1 cellular context compared by ENCODE assay signal in the genomic region with DNA sequence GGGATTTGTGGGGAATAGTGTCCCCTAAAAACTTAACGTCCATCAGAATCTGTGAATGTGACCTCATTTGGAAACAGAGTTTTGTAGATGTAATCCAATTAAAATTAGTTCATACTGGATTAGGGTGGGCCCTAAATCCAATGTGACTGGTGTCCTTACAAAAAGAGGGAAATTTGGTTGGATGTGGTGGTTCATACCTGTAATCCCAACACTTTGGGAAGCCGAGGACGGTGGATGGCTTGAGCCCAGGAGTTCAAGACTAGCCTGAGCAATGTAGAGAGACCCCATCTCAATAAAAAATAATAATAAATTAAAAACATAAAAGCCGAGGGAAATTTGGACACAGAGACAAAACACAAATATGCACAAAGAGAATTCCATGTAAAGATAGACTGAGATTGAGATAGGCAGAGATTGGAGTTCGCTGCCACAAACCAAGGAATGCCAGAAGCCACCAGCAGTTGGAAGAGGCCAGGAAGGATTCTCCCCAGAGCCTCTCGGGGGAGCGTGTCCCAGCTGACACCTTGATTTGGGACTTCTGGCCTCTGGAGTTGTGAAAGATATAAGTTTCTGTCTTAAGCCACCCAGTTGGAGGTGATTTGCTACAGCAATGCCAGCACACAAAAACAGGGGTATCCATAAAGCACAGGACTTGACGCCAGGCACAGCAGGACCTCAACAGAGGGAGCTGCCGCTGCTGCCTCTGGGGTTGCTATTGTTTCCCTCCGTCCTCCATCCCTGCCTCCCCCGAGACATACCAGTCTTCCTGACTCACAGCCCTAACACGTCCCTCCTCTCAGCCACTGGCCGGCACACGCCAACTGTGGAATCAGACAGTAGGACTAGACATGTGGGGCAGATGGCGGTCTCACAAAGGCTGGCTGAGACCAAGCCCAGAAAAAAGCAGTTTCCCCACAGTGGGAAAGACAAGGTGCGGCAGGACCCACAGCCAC.
TF ChIP-seq lines count a peak whose summit lies in the region.

No MANE protein-coding gene starts in this region.

TF ChIP-seq in HepG2, 621 proteins besides CTCF, POLR2A, EP300 and RAD21 (continued from another document and continues in another):
- TF ChIP-seq, protein P1, sequence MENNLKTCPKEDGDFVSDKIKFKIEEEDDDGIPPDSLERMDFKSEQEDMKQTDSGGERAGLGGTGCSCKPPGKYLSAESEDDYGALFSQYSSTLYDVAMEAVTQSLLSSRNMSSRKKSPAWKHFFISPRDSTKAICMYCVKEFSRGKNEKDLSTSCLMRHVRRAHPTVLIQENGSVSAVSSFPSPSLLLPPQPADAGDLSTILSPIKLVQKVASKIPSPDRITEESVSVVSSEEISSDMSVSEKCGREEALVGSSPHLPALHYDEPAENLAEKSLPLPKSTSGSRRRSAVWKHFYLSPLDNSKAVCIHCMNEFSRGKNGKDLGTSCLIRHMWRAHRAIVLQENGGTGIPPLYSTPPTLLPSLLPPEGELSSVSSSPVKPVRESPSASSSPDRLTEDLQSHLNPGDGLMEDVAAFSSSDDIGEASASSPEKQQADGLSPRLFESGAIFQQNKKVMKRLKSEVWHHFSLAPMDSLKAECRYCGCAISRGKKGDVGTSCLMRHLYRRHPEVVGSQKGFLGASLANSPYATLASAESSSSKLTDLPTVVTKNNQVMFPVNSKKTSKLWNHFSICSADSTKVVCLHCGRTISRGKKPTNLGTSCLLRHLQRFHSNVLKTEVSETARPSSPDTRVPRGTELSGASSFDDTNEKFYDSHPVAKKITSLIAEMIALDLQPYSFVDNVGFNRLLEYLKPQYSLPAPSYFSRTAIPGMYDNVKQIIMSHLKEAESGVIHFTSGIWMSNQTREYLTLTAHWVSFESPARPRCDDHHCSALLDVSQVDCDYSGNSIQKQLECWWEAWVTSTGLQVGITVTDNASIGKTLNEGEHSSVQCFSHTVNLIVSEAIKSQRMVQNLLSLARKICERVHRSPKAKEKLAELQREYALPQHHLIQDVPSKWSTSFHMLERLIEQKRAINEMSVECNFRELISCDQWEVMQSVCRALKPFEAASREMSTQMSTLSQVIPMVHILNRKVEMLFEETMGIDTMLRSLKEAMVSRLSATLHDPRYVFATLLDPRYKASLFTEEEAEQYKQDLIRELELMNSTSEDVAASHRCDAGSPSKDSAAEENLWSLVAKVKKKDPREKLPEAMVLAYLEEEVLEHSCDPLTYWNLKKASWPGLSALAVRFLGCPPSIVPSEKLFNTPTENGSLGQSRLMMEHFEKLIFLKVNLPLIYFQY (CRISPR knock-in tag; IDR thresholded peaks at IDR 0.05; ENCODE audit: borderline replicate concordance) = no peak
- TF ChIP-seq PAWR (CRISPR knock-in tag; IDR thresholded peaks at IDR 0.05; ENCODE audit: borderline replicate concordance) (no peak), ZNF263 (CRISPR knock-in tag; IDR thresholded peaks at IDR 0.05) (0 out of 2 replicates have a peak, but pooled peaks have one; percentile 25), FOXC1 (CRISPR knock-in tag; IDR thresholded peaks at IDR 0.05; ENCODE audit: borderline replicate concordance) (no peak), THYN1 (CRISPR knock-in tag; IDR thresholded peaks at IDR 0.05; ENCODE audit: borderline replicate concordance, low read depth) (no peak), ZEB1 (IDR thresholded peaks at IDR 0.05; ENCODE audit: insufficient replicate concordance, low read depth) (no peak), SOX6 (IDR thresholded peaks at IDR 0.05) (no peak), SOX6 (CRISPR knock-in tag; IDR thresholded peaks at IDR 0.05) (no peak), NFKB2 (CRISPR knock-in tag; IDR thresholded peaks at IDR 0.05; ENCODE audit: borderline replicate concordance) (no peak), STAT5B (CRISPR knock-in tag; IDR thresholded peaks at IDR 0.05) (no peak), REPIN1 (CRISPR knock-in tag; IDR thresholded peaks at IDR 0.05; ENCODE audit: borderline replicate concordance, low read depth) (no peak), SMAD1 (CRISPR knock-in tag; IDR thresholded peaks at IDR 0.05; ENCODE audit: borderline replicate concordance, low read depth) (no peak), PHF20 (CRISPR knock-in tag; IDR thresholded peaks at IDR 0.05) (no peak), ZNF337 (CRISPR knock-in tag; IDR thresholded peaks at IDR 0.05; ENCODE audit: borderline replicate concordance, low read depth) (no peak), SNRNP70 (IDR thresholded peaks at IDR 0.05; ENCODE audit: low read depth, low read length) (no peak), ZNF709 (CRISPR knock-in tag; IDR thresholded peaks at IDR 0.05) (no peak)
- TF ChIP-seq, protein P2, sequence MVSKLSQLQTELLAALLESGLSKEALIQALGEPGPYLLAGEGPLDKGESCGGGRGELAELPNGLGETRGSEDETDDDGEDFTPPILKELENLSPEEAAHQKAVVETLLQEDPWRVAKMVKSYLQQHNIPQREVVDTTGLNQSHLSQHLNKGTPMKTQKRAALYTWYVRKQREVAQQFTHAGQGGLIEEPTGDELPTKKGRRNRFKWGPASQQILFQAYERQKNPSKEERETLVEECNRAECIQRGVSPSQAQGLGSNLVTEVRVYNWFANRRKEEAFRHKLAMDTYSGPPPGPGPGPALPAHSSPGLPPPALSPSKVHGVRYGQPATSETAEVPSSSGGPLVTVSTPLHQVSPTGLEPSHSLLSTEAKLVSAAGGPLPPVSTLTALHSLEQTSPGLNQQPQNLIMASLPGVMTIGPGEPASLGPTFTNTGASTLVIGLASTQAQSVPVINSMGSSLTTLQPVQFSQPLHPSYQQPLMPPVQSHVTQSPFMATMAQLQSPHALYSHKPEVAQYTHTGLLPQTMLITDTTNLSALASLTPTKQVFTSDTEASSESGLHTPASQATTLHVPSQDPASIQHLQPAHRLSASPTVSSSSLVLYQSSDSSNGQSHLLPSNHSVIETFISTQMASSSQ (IDR thresholded peaks at IDR 0.05; ENCODE audit: low read depth) = 0 out of 2 replicates have a peak, but pooled peaks have one; percentile 11
- TF ChIP-seq, protein P2 (CRISPR knock-in tag; IDR thresholded peaks at IDR 0.05; ENCODE audit: borderline replicate concordance) = no peak
- TF ChIP-seq, protein P3, sequence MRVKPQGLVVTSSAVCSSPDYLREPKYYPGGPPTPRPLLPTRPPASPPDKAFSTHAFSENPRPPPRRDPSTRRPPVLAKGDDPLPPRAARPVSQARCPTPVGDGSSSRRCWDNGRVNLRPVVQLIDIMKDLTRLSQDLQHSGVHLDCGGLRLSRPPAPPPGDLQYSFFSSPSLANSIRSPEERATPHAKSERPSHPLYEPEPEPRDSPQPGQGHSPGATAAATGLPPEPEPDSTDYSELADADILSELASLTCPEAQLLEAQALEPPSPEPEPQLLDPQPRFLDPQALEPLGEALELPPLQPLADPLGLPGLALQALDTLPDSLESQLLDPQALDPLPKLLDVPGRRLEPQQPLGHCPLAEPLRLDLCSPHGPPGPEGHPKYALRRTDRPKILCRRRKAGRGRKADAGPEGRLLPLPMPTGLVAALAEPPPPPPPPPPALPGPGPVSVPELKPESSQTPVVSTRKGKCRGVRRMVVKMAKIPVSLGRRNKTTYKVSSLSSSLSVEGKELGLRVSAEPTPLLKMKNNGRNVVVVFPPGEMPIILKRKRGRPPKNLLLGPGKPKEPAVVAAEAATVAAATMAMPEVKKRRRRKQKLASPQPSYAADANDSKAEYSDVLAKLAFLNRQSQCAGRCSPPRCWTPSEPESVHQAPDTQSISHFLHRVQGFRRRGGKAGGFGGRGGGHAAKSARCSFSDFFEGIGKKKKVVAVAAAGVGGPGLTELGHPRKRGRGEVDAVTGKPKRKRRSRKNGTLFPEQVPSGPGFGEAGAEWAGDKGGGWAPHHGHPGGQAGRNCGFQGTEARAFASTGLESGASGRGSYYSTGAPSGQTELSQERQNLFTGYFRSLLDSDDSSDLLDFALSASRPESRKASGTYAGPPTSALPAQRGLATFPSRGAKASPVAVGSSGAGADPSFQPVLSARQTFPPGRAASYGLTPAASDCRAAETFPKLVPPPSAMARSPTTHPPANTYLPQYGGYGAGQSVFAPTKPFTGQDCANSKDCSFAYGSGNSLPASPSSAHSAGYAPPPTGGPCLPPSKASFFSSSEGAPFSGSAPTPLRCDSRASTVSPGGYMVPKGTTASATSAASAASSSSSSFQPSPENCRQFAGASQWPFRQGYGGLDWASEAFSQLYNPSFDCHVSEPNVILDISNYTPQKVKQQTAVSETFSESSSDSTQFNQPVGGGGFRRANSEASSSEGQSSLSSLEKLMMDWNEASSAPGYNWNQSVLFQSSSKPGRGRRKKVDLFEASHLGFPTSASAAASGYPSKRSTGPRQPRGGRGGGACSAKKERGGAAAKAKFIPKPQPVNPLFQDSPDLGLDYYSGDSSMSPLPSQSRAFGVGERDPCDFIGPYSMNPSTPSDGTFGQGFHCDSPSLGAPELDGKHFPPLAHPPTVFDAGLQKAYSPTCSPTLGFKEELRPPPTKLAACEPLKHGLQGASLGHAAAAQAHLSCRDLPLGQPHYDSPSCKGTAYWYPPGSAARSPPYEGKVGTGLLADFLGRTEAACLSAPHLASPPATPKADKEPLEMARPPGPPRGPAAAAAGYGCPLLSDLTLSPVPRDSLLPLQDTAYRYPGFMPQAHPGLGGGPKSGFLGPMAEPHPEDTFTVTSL (CRISPR knock-in tag; IDR thresholded peaks at IDR 0.05; ENCODE audit: borderline replicate concordance) = peak; percentile 9; the same call in 1 of the 2 replicates
- TF ChIP-seq, protein P4, sequence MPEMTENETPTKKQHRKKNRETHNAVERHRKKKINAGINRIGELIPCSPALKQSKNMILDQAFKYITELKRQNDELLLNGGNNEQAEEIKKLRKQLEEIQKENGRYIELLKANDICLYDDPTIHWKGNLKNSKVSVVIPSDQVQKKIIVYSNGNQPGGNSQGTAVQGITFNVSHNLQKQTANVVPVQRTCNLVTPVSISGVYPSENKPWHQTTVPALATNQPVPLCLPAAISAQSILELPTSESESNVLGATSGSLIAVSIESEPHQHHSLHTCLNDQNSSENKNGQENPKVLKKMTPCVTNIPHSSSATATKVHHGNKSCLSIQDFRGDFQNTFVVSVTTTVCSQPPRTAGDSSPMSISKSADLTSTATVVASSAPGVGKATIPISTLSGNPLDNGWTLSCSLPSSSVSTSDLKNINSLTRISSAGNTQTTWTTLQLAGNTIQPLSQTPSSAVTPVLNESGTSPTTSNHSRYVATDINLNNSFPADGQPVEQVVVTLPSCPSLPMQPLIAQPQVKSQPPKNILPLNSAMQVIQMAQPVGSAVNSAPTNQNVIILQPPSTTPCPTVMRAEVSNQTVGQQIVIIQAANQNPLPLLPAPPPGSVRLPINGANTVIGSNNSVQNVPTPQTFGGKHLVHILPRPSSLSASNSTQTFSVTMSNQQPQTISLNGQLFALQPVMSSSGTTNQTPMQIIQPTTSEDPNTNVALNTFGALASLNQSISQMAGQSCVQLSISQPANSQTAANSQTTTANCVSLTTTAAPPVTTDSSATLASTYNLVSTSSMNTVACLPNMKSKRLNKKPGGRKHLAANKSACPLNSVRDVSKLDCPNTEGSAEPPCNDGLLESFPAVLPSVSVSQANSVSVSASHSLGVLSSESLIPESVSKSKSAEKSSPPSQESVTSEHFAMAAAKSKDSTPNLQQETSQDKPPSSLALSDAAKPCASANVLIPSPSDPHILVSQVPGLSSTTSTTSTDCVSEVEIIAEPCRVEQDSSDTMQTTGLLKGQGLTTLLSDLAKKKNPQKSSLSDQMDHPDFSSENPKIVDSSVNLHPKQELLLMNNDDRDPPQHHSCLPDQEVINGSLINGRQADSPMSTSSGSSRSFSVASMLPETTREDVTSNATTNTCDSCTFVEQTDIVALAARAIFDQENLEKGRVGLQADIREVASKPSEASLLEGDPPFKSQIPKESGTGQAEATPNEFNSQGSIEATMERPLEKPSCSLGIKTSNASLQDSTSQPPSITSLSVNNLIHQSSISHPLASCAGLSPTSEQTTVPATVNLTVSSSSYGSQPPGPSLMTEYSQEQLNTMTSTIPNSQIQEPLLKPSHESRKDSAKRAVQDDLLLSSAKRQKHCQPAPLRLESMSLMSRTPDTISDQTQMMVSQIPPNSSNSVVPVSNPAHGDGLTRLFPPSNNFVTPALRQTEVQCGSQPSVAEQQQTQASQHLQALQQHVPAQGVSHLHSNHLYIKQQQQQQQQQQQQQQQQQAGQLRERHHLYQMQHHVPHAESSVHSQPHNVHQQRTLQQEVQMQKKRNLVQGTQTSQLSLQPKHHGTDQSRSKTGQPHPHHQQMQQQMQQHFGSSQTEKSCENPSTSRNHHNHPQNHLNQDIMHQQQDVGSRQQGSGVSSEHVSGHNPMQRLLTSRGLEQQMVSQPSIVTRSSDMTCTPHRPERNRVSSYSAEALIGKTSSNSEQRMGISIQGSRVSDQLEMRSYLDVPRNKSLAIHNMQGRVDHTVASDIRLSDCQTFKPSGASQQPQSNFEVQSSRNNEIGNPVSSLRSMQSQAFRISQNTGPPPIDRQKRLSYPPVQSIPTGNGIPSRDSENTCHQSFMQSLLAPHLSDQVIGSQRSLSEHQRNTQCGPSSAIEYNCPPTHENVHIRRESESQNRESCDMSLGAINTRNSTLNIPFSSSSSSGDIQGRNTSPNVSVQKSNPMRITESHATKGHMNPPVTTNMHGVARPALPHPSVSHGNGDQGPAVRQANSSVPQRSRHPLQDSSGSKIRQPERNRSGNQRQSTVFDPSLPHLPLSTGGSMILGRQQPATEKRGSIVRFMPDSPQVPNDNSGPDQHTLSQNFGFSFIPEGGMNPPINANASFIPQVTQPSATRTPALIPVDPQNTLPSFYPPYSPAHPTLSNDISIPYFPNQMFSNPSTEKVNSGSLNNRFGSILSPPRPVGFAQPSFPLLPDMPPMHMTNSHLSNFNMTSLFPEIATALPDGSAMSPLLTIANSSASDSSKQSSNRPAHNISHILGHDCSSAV (CRISPR knock-in tag; IDR thresholded peaks at IDR 0.05; ENCODE audit: borderline replicate concordance) = no peak
- TF ChIP-seq, protein P5, sequence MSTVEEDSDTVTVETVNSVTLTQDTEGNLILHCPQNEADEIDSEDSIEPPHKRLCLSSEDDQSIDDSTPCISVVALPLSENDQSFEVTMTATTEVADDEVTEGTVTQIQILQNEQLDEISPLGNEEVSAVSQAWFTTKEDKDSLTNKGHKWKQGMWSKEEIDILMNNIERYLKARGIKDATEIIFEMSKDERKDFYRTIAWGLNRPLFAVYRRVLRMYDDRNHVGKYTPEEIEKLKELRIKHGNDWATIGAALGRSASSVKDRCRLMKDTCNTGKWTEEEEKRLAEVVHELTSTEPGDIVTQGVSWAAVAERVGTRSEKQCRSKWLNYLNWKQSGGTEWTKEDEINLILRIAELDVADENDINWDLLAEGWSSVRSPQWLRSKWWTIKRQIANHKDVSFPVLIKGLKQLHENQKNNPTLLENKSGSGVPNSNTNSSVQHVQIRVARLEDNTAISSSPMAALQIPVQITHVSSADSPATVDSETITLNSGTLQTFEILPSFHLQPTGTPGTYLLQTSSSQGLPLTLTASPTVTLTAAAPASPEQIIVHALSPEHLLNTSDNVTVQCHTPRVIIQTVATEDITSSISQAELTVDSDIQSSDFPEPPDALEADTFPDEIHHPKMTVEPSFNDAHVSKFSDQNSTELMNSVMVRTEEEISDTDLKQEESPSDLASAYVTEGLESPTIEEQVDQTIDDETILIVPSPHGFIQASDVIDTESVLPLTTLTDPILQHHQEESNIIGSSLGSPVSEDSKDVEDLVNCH (CRISPR knock-in tag; IDR thresholded peaks at IDR 0.05) = no peak
